8 cellular contexts compared by ENCODE assay signal in the genomic region with DNA sequence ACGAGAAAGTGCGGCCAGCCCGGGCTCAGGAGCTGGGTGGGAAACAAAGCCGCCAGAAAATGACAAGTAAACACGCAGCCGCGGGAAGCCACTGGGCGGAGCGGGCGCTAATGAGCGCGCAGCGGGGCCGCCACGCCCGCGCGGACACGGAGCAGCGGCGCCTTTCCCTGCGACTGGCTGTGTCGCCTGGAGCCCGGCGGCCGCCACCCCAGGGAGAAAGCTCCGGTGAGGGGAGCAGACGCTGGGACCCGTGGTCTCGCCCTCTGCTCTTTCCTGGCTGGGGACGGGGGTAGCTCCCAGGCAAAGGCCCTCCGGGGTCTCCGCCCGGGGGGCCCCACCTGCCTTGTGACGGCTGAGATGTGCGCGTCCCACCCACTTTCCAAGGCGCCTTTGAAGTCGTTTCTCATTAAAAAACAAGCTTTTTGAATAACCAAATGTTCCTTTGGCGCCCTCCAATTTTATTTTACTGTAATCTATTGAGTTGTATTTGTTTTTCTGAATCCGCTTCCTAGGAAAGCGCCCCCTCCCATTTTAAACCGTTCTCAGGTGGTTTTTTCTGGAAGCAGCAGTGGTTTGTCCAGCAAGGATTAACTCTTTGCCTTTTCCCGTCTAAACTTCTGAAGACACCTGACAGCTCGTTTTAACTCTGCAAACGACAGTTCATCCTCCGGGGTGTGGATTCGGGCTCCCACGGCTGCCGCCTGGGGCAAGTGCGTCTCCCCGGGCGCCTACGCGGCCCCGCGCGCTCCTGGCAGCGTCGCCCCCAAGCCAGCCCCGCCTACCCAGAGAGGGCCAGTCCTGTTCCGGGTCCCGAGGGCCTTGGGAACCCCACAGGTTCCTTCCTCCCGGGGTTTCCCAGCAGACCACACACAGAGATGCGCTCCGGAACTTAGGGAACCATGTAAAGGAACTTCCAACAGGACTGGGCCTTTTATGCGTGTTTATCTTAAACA. TPM values are rescaled to one million over a fixed set of nuclear protein-coding genes. Genes with fewer than 3 reads are reported as not detected.
DNase-seq lines count a peak whose midpoint lies in the region; ATAC-seq and TF ChIP-seq lines count a peak whose summit lies in the region.

No MANE protein-coding gene starts in this region.

- peak; percentile 56 for DNase-seq in activated naive CD8-positive, alpha-beta T cell treated with anti-CD3 and anti-CD28 coated beads, Interleukin-2, amount 10 ng/mL, durations not matched to agents 7 days and 5 days
- DNase-seq in left kidney (ENCODE audit: low read depth, low spot score), result peak; percentile 64
- peak; percentile 45 for DNase-seq in stimulated activated naive CD8-positive, alpha-beta T cell treated with anti-CD3 and anti-CD28 coated beads, Interleukin-15, Interleukin-2, amounts not matched to agents 100 U/mL and 50 U/mL, for 24 hours
- DNase-seq in MM.1S, result no peak
- DNase-seq in NCI-H2107 treated with DMSO at 0.1 percent for 48 hours (lab: John Stamatoyannopoulos, UW; ENCODE audit: unreplicated experiment), result no peak

- peaks cover 15% of the 10 kb centered on the region for H3K4me1 Mint-ChIP-seq in activated naive CD8-positive, alpha-beta T cell treated with anti-CD3 and anti-CD28 coated beads, Interleukin-2, amount 10 ng/mL, durations not matched to agents 7 days and 5 days

- H3K9ac ChIP-seq in ES-I3 (ENCODE audit: low read depth, low read length), result peak overlapping the region; percentile 58; the same call in 1 of the 2 replicates
- no peak overlapping the region for H3K9ac ChIP-seq in HUES64 (ENCODE audit: low read depth, low read length)
- H3K9ac ChIP-seq in MM.1S (ENCODE audit: low read length), result no peak overlapping the region

- H3K4me2 ChIP-seq in MM.1S (ENCODE audit: low read depth, low read length), result no peak overlapping the region

- peak overlapping the region; percentile 45 for H3K4me3 ChIP-seq in HUES64 (ENCODE audit: low read length)
- H3K4me3 ChIP-seq in MM.1S (ENCODE audit: low read length), result no peak overlapping the region

- whole genome bisulfite sequencing in HUES64, result under 1% methylated on average over 66 of the region's 67 CpGs

- POLR2A ChIA-PET in activated naive CD8-positive, alpha-beta T cell treated with anti-CD3 and anti-CD28 coated beads, Interleukin-2, amount 10 ng/mL, durations not matched to agents 7 days and 5 days (lab: Charles Lee), result no interaction called here

- no peaks in the 10 kb centered on the region for H3K36me3 Mint-ChIP-seq in activated naive CD8-positive, alpha-beta T cell treated with anti-CD3 and anti-CD28 coated beads, Interleukin-2, amount 10 ng/mL, durations not matched to agents 7 days and 5 days

- no peaks in the 10 kb centered on the region for H3K9me3 Mint-ChIP-seq in activated naive CD8-positive, alpha-beta T cell treated with anti-CD3 and anti-CD28 coated beads, Interleukin-2, amount 10 ng/mL, durations not matched to agents 7 days and 5 days

- peaks cover 84% of the 10 kb centered on the region for H3K27me3 ChIP-seq in HUES64 (ENCODE audit: insufficient read depth, low read length)
- H3K27me3 ChIP-seq in MM.1S (replicated peaks; ENCODE audit: insufficient read depth, low read length), result no peaks in the 10 kb centered on the region

- H3K27ac Mint-ChIP-seq in activated naive CD8-positive, alpha-beta T cell treated with anti-CD3 and anti-CD28 coated beads, Interleukin-2, amount 10 ng/mL, durations not matched to agents 7 days and 5 days, result no peak overlapping the region

- peak; percentile 48 for ATAC-seq in activated naive CD8-positive, alpha-beta T cell treated with anti-CD3 and anti-CD28 coated beads, Interleukin-2, amount 10 ng/mL, durations not matched to agents 7 days and 5 days (ENCODE audit: low read depth)
- ATAC-seq in stimulated activated naive CD8-positive, alpha-beta T cell treated with anti-CD3 and anti-CD28 coated beads, Interleukin-15, Interleukin-2, amounts not matched to agents 100 U/mL and 50 U/mL, for 24 hours, result peak; percentile 54
- ATAC-seq in GM18867 (IDR thresholded peaks at IDR 0.05; ENCODE audit: unreplicated experiment), result no peak

- H3K27ac ChIP-seq in HUES64 (ENCODE audit: low read depth, low read length) (no peak overlapping the region), MM.1S (ENCODE audit: low read length) (no peak overlapping the region)

- H3K27me3 Mint-ChIP-seq in activated naive CD8-positive, alpha-beta T cell treated with anti-CD3 and anti-CD28 coated beads, Interleukin-2, amount 10 ng/mL, durations not matched to agents 7 days and 5 days, result peaks cover 76% of the 10 kb centered on the region

- no peaks in the 10 kb centered on the region for H3K9me2 ChIP-seq in MM.1S (replicated peaks; ENCODE audit: insufficient read depth, low read length)

- H3K9me3 ChIP-seq in ES-I3 (ENCODE audit: control insufficient read depth, insufficient read depth, low read length) (no peaks in the 10 kb centered on the region), HUES64 (ENCODE audit: insufficient read depth, low read depth, low read length) (no peaks in the 10 kb centered on the region), MM.1S (replicated peaks; ENCODE audit: insufficient read depth, low read length) (no peaks in the 10 kb centered on the region)

- H3K79me2 ChIP-seq in MM.1S (ENCODE audit: low read length), result no peaks in the 10 kb centered on the region

- H3K4me3 Mint-ChIP-seq in activated naive CD8-positive, alpha-beta T cell treated with anti-CD3 and anti-CD28 coated beads, Interleukin-2, amount 10 ng/mL, durations not matched to agents 7 days and 5 days, result peak overlapping the region; percentile 83

- no peaks in the 10 kb centered on the region for H4K20me1 ChIP-seq in MM.1S (ENCODE audit: insufficient read depth, low read length)

- H3K36me3 ChIP-seq in ES-I3 (ENCODE audit: insufficient read depth, low read length), result no peaks in the 10 kb centered on the region
- H3K36me3 ChIP-seq in HUES64 (ENCODE audit: insufficient read depth, low read length), result no peaks in the 10 kb centered on the region
- no peaks in the 10 kb centered on the region for H3K36me3 ChIP-seq in MM.1S (replicated peaks; ENCODE audit: insufficient read depth, low read length)

- TF ChIP-seq CTCF in MM.1S (IDR thresholded peaks at IDR 0.05; ENCODE audit: low read length), result no peak

- no peak overlapping the region for H2AFZ ChIP-seq in MM.1S (ENCODE audit: low read length)

- H3K4me1 ChIP-seq in ES-I3 (ENCODE audit: insufficient read depth, low read length), result no peaks in the 10 kb centered on the region
- H3K4me1 ChIP-seq in HUES64 (ENCODE audit: insufficient read depth, low read length), result no peaks in the 10 kb centered on the region
- H3K4me1 ChIP-seq in MM.1S (ENCODE audit: low read length), result peaks cover 4% of the 10 kb centered on the region

- peaks cover 1% of the 10 kb centered on the region; the same call in 1 of the 2 replicates for H3F3A ChIP-seq in MM.1S (ENCODE audit: insufficient read depth, low read length)

RNA-seq across cellular contexts. Expression of a gene that starts 54.6 kb away (rescaled TPM):
- polyA plus RNA-seq in HUES64 (2013, experiment 1 of 2), result not detected
- not detected for polyA plus RNA-seq in HUES64 (2013, experiment 2 of 2)
- not detected for total RNA-seq in activated naive CD8-positive, alpha-beta T cell treated with anti-CD3 and anti-CD28 coated beads, Interleukin-2, amount 10 ng/mL, durations not matched to agents 7 days and 5 days

Comparison
In these comparisons a context has a peak if more than half of its experiments do, and no peak if none do; other contexts are left out.
1. DNase-seq: peak in activated naive CD8-positive, alpha-beta T cell treated with anti-CD3 and anti-CD28 coated beads, Interleukin-2, amount 10 ng/mL, durations not matched to agents 7 days and 5 days (single experiment), left kidney (single experiment) and stimulated activated naive CD8-positive, alpha-beta T cell treated with anti-CD3 and anti-CD28 coated beads, Interleukin-15, Interleukin-2, amounts not matched to agents 100 U/mL and 50 U/mL, for 24 hours (single experiment); none in MM.1S (single experiment) and NCI-H2107 treated with DMSO at 0.1 percent for 48 hours (single experiment).